ENCODE assay signal across 8 cellular contexts in genomic region chr6:29964904-29965872, GRCh38. TPM values are rescaled to one million over a fixed set of nuclear protein-coding genes. Genes with fewer than 3 reads are reported as not detected.
DNase-seq lines count a peak whose midpoint lies in the region; TF ChIP-seq lines count a peak whose summit lies in the region.

No MANE protein-coding gene starts in this region.

- H3K27me3 ChIP-seq in neuron (ENCODE audit: insufficient read depth, low read length) (no peaks in the 10 kb centered on the region), testis (no peaks in the 10 kb centered on the region)

- H3K36me3 ChIP-seq in neuron (ENCODE audit: insufficient read depth, low read length) (no peaks in the 10 kb centered on the region), testis (ENCODE audit: low read depth, missing control alignments) (no peaks in the 10 kb centered on the region)

- H2AFZ ChIP-seq in neuron (ENCODE audit: low read depth, low read length) = peak overlapping the region; percentile 15

- H3K4me3 ChIP-seq in foreskin fibroblast (ENCODE audit: low read depth in 1 of 2, low read length in 2 of 2) = peak overlapping the region; percentile 42 to 46
- peak overlapping the region; percentile 29 for H3K4me3 ChIP-seq in neuron (ENCODE audit: low read length)
- H3K4me3 ChIP-seq in testis = peak overlapping the region in 1 of 2 donors; percentile 13

- 19 to 29% methylated on average over 9 of the region's 9 CpGs for WGBS in testis, 2 donors

- TF ChIP-seq POLR2A in testis (IDR thresholded peaks at IDR 0.05) = no peak

- no peaks in the 10 kb centered on the region for H3K9me3 ChIP-seq in neuron (ENCODE audit: low read length)
- H3K9me3 ChIP-seq in testis = no peaks in the 10 kb centered on the region

- intact Hi-C loops in testis (cut with DNase I; ENCODE audit: low total_unique reads) = no loop called here

- TF ChIP-seq CTCF in foreskin fibroblast (IDR thresholded peaks at IDR 0.05; ENCODE audit: low read depth, low read length) = no peak
- no peak for TF ChIP-seq CTCF in testis (IDR thresholded peaks at IDR 0.05)

- H3K27ac ChIP-seq in testis = peak overlapping the region; percentile 63 to 76

- H3K4me1 ChIP-seq in neuron (ENCODE audit: insufficient read depth, low read length) (peaks cover 24% of the 10 kb centered on the region), testis (peaks cover 29% of the 10 kb centered on the region)

- peak; percentile 88 for DNase-seq in EH (ENCODE audit: low read depth)
- peak; percentile 95 for DNase-seq in H4 (ENCODE audit: low spot score)
- peak; percentile 89 for DNase-seq in LoVo (ENCODE audit: low spot score)
- DNase-seq in SHP77 (lab: John Stamatoyannopoulos, UW) = peak; percentile 87 to 92
- peak; percentile 80 for DNase-seq in activated gamma-delta T cell treated with Interleukin-2 at 50 U/mL for 16 hours
- peak; percentile 76 to 87 for DNase-seq in foreskin fibroblast
- peak; percentile 79 for DNase-seq in testis

RNA-seq across cellular contexts. Expression of gene HLA-A, which starts 22.9 kb away (rescaled TPM):
- total RNA-seq in H4 (2014; rRNA removed; shearing (Covaris generic)) = 610 and 721 TPM in 2 replicates
- total RNA-seq in testis = 100 to 1,000 TPM; 282 to 504 TPM
- 586 TPM for polyA plus RNA-seq in testis (ENCODE audit: insufficient read depth, low read depth, low replicate concordance)
